ENCODE assay signal across 1 cellular context in the genomic region with DNA sequence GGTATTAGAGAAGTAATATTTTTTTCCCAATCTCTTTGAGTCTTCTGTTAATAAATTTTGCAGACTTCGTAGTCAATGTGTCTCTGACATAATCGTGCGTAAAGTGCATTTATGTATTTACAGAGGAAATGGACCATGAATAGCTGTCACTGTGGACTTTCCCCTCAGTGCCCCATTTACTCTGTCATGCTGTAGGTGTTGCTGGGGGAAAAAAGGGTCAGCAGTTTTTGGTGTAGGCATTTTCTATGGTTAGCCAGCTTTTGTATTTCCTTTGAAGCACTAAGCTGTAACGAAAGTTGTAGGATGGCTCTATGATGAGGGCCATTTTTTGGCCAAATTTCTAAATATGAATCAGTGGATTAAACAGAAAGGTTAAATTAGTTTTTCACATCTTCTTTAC.
A peak's percentile ranks its signal among the peaks of the same experiment; 100 is the strongest.
TF ChIP-seq lines count a peak whose summit lies in the region.

No MANE protein-coding gene starts in this region.

TF ChIP-seq in GM12878, 131 proteins besides CTCF, POLR2A, EP300 and RAD21 (continued from another document and continues in another):
- TF ChIP-seq, protein P1, sequence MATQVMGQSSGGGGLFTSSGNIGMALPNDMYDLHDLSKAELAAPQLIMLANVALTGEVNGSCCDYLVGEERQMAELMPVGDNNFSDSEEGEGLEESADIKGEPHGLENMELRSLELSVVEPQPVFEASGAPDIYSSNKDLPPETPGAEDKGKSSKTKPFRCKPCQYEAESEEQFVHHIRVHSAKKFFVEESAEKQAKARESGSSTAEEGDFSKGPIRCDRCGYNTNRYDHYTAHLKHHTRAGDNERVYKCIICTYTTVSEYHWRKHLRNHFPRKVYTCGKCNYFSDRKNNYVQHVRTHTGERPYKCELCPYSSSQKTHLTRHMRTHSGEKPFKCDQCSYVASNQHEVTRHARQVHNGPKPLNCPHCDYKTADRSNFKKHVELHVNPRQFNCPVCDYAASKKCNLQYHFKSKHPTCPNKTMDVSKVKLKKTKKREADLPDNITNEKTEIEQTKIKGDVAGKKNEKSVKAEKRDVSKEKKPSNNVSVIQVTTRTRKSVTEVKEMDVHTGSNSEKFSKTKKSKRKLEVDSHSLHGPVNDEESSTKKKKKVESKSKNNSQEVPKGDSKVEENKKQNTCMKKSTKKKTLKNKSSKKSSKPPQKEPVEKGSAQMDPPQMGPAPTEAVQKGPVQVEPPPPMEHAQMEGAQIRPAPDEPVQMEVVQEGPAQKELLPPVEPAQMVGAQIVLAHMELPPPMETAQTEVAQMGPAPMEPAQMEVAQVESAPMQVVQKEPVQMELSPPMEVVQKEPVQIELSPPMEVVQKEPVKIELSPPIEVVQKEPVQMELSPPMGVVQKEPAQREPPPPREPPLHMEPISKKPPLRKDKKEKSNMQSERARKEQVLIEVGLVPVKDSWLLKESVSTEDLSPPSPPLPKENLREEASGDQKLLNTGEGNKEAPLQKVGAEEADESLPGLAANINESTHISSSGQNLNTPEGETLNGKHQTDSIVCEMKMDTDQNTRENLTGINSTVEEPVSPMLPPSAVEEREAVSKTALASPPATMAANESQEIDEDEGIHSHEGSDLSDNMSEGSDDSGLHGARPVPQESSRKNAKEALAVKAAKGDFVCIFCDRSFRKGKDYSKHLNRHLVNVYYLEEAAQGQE (IDR thresholded peaks at IDR 0.05; ENCODE audit: low read depth, low read length): no peak
- TF ChIP-seq MEF2B (IDR thresholded peaks at IDR 0.05; ENCODE audit: partially characterized antibody, poor library complexity, severe bottlenecking): peak; percentile 42
- TF ChIP-seq, protein P2, sequence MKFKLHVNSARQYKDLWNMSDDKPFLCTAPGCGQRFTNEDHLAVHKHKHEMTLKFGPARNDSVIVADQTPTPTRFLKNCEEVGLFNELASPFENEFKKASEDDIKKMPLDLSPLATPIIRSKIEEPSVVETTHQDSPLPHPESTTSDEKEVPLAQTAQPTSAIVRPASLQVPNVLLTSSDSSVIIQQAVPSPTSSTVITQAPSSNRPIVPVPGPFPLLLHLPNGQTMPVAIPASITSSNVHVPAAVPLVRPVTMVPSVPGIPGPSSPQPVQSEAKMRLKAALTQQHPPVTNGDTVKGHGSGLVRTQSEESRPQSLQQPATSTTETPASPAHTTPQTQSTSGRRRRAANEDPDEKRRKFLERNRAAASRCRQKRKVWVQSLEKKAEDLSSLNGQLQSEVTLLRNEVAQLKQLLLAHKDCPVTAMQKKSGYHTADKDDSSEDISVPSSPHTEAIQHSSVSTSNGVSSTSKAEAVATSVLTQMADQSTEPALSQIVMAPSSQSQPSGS (IDR thresholded peaks at IDR 0.05; ENCODE audit: low read length): peak; percentile 26; the same call in 1 of the 2 replicates
- 0 out of 2 replicates have a peak, but pooled peaks have one; percentile 20 for TF ChIP-seq RAD51 (IDR thresholded peaks at IDR 0.05)
- TF ChIP-seq ZZZ3 (IDR thresholded peaks at IDR 0.05; ENCODE audit: control insufficient read depth, insufficient read length, low read depth): no peak
- TF ChIP-seq RFX5 (IDR thresholded peaks at IDR 0.05; ENCODE audit: low read depth, low read length): no peak
- no peak for TF ChIP-seq RBBP5 (conservative IDR thresholded peaks at IDR 0.05)
- TF ChIP-seq, protein P3, sequence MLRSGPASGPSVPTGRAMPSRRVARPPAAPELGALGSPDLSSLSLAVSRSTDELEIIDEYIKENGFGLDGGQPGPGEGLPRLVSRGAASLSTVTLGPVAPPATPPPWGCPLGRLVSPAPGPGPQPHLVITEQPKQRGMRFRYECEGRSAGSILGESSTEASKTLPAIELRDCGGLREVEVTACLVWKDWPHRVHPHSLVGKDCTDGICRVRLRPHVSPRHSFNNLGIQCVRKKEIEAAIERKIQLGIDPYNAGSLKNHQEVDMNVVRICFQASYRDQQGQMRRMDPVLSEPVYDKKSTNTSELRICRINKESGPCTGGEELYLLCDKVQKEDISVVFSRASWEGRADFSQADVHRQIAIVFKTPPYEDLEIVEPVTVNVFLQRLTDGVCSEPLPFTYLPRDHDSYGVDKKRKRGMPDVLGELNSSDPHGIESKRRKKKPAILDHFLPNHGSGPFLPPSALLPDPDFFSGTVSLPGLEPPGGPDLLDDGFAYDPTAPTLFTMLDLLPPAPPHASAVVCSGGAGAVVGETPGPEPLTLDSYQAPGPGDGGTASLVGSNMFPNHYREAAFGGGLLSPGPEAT (IDR thresholded peaks at IDR 0.05; ENCODE audit: low read depth): peak; percentile 81
- TF ChIP-seq SIN3A (IDR thresholded peaks at IDR 0.05; ENCODE audit: low read depth, low read length): no peak
- no peak for TF ChIP-seq SMC3 (IDR thresholded peaks at IDR 0.05; ENCODE audit: borderline replicate concordance, low read length)
- TF ChIP-seq GABPA (IDR thresholded peaks at IDR 0.05; ENCODE audit: low read depth): no peak
- peak; percentile 76 for TF ChIP-seq PAX5 (IDR thresholded peaks at IDR 0.05; ENCODE audit: borderline replicate concordance, low read depth, low read length)
- TF ChIP-seq, protein P4, sequence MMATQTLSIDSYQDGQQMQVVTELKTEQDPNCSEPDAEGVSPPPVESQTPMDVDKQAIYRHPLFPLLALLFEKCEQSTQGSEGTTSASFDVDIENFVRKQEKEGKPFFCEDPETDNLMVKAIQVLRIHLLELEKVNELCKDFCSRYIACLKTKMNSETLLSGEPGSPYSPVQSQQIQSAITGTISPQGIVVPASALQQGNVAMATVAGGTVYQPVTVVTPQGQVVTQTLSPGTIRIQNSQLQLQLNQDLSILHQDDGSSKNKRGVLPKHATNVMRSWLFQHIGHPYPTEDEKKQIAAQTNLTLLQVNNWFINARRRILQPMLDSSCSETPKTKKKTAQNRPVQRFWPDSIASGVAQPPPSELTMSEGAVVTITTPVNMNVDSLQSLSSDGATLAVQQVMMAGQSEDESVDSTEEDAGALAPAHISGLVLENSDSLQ (IDR thresholded peaks at IDR 0.05): 0 out of 2 replicates have a peak, but pooled peaks have one; percentile 8
- TF ChIP-seq SUZ12 (IDR thresholded peaks at IDR 0.05; ENCODE audit: unreplicated experiment): no peak
- no peak for TF ChIP-seq ZBED1 (IDR thresholded peaks at IDR 0.05; ENCODE audit: borderline replicate concordance)
- no peak for TF ChIP-seq MYB (IDR thresholded peaks at IDR 0.05; ENCODE audit: borderline replicate concordance, low read depth, low read length)
- TF ChIP-seq TCF12 (IDR thresholded peaks at IDR 0.05; ENCODE audit: low read depth, low read length): no peak
- TF ChIP-seq, protein P5, sequence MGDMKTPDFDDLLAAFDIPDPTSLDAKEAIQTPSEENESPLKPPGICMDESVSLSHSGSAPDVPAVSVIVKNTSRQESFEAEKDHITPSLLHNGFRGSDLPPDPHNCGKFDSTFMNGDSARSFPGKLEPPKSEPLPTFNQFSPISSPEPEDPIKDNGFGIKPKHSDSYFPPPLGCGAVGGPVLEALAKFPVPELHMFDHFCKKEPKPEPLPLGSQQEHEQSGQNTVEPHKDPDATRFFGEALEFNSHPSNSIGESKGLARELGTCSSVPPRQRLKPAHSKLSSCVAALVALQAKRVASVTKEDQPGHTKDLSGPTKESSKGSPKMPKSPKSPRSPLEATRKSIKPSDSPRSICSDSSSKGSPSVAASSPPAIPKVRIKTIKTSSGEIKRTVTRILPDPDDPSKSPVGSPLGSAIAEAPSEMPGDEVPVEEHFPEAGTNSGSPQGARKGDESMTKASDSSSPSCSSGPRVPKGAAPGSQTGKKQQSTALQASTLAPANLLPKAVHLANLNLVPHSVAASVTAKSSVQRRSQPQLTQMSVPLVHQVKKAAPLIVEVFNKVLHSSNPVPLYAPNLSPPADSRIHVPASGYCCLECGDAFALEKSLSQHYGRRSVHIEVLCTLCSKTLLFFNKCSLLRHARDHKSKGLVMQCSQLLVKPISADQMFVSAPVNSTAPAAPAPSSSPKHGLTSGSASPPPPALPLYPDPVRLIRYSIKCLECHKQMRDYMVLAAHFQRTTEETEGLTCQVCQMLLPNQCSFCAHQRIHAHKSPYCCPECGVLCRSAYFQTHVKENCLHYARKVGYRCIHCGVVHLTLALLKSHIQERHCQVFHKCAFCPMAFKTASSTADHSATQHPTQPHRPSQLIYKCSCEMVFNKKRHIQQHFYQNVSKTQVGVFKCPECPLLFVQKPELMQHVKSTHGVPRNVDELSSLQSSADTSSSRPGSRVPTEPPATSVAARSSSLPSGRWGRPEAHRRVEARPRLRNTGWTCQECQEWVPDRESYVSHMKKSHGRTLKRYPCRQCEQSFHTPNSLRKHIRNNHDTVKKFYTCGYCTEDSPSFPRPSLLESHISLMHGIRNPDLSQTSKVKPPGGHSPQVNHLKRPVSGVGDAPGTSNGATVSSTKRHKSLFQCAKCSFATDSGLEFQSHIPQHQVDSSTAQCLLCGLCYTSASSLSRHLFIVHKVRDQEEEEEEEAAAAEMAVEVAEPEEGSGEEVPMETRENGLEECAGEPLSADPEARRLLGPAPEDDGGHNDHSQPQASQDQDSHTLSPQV (IDR thresholded peaks at IDR 0.05): no peak
- peak; percentile 61; the same call in 1 of the 2 replicates for TF ChIP-seq NBN (IDR thresholded peaks at IDR 0.05)
- TF ChIP-seq NR2C1 (IDR thresholded peaks at IDR 0.05): no peak
- no peak for TF ChIP-seq PML (IDR thresholded peaks at IDR 0.05; ENCODE audit: low read length)
- TF ChIP-seq, protein P6, sequence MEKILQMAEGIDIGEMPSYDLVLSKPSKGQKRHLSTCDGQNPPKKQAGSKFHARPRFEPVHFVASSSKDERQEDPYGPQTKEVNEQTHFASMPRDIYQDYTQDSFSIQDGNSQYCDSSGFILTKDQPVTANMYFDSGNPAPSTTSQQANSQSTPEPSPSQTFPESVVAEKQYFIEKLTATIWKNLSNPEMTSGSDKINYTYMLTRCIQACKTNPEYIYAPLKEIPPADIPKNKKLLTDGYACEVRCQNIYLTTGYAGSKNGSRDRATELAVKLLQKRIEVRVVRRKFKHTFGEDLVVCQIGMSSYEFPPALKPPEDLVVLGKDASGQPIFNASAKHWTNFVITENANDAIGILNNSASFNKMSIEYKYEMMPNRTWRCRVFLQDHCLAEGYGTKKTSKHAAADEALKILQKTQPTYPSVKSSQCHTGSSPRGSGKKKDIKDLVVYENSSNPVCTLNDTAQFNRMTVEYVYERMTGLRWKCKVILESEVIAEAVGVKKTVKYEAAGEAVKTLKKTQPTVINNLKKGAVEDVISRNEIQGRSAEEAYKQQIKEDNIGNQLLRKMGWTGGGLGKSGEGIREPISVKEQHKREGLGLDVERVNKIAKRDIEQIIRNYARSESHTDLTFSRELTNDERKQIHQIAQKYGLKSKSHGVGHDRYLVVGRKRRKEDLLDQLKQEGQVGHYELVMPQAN (conservative IDR thresholded peaks at IDR 0.05): no peak
- no peak for TF ChIP-seq JUND (IDR thresholded peaks at IDR 0.05; ENCODE audit: low read depth, low read length)
- peak; percentile 84 for TF ChIP-seq MTA2 (IDR thresholded peaks at IDR 0.05; ENCODE audit: low read depth)
- no peak for TF ChIP-seq MXI1 (IDR thresholded peaks at IDR 0.05; ENCODE audit: low read depth, low read length)
- TF ChIP-seq SIX5 (IDR thresholded peaks at IDR 0.05; ENCODE audit: low read depth, low read length, severe bottlenecking): no peak
- TF ChIP-seq NFXL1 (IDR thresholded peaks at IDR 0.05; ENCODE audit: borderline replicate concordance): no peak
- TF ChIP-seq, protein P7, sequence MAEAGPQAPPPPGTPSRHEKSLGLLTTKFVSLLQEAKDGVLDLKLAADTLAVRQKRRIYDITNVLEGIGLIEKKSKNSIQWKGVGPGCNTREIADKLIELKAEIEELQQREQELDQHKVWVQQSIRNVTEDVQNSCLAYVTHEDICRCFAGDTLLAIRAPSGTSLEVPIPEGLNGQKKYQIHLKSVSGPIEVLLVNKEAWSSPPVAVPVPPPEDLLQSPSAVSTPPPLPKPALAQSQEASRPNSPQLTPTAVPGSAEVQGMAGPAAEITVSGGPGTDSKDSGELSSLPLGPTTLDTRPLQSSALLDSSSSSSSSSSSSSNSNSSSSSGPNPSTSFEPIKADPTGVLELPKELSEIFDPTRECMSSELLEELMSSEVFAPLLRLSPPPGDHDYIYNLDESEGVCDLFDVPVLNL (IDR thresholded peaks at IDR 0.05; ENCODE audit: low read depth, low read length): no peak
- no peak for TF ChIP-seq TCF3 (IDR thresholded peaks at IDR 0.05; ENCODE audit: borderline replicate concordance, insufficient read depth, low read depth, low read length)
- peak; percentile 67; the same call in 1 of the 2 replicates for TF ChIP-seq BMI1 (IDR thresholded peaks at IDR 0.05; ENCODE audit: borderline replicate concordance)
- TF ChIP-seq, protein P8, sequence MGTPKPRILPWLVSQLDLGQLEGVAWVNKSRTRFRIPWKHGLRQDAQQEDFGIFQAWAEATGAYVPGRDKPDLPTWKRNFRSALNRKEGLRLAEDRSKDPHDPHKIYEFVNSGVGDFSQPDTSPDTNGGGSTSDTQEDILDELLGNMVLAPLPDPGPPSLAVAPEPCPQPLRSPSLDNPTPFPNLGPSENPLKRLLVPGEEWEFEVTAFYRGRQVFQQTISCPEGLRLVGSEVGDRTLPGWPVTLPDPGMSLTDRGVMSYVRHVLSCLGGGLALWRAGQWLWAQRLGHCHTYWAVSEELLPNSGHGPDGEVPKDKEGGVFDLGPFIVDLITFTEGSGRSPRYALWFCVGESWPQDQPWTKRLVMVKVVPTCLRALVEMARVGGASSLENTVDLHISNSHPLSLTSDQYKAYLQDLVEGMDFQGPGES (IDR thresholded peaks at IDR 0.05): no peak
- TF ChIP-seq NFIC (IDR thresholded peaks at IDR 0.05; ENCODE audit: low read depth, low read length): no peak
- no peak for TF ChIP-seq CHD4 (IDR thresholded peaks at IDR 0.05)
- no peak for TF ChIP-seq SMARCA5 (IDR thresholded peaks at IDR 0.05)
- TF ChIP-seq, protein P9, sequence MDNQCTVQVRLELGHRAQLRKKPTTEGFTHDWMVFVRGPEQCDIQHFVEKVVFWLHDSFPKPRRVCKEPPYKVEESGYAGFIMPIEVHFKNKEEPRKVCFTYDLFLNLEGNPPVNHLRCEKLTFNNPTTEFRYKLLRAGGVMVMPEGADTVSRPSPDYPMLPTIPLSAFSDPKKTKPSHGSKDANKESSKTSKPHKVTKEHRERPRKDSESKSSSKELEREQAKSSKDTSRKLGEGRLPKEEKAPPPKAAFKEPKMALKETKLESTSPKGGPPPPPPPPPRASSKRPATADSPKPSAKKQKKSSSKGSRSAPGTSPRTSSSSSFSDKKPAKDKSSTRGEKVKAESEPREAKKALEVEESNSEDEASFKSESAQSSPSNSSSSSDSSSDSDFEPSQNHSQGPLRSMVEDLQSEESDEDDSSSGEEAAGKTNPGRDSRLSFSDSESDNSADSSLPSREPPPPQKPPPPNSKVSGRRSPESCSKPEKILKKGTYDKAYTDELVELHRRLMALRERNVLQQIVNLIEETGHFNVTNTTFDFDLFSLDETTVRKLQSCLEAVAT (IDR thresholded peaks at IDR 0.05): no peak
- no peak for TF ChIP-seq KDM1A (IDR thresholded peaks at IDR 0.05; ENCODE audit: borderline replicate concordance)
- TF ChIP-seq CREB1 (IDR thresholded peaks at IDR 0.05; ENCODE audit: low read depth): 0 out of 2 replicates have a peak, but pooled peaks have one; percentile 18
- no peak for TF ChIP-seq PAX8 (IDR thresholded peaks at IDR 0.05)
